In the genomic region with DNA sequence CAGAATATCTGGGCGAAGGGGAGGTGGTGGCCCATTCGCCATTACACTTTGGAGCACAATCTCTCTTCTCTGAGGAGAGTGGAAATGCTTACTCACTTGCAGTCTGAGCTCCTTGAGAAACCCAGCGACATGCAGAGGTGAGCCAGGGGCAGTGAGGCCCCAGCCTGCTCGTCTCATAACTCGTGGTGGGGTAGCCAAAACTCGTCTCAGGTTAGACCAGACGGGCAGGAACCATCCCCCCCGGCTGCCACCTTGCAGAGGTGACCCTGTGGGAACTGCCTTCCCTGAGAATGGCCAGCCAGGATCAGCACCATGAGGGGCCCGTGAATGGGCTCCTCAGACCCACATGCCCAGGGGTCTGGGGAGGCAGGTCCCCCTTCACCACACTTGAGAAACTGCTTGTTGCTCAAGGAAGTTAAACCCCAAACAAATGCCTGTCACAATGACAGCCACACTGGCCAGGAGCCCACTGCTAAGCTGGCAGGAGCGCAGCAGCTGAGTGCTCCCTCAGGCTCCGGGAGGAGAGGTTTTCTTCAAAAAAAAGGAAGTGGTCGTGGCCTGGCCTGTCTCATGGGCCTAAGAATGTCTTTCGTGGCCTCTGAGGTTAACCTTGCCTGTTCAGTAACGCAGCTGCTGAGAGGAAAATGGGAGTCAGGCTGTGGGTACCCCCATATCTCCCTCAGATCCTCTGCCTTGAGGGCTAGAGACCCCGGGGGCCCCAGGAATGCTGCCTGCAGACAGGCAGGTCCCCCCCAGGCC, we compare ENCODE assay signal across 8 cellular contexts. TPM values are rescaled to one million over a fixed set of nuclear protein-coding genes. Genes with fewer than 3 reads are reported as not detected.
DNase-seq lines count a peak whose midpoint lies in the region; ATAC-seq, FAIRE-seq and TF ChIP-seq lines count a peak whose summit lies in the region.

No MANE protein-coding gene starts in this region.

- H3K27me3 ChIP-seq in astrocyte (ENCODE audit: insufficient read depth, low read length) = no peaks in the 10 kb centered on the region
- H3K27me3 ChIP-seq in mesendoderm (ENCODE audit: insufficient read depth, low read length, poor library complexity) = no peaks in the 10 kb centered on the region

- H3K27me3 Mint-ChIP-seq in astrocyte (ENCODE audit: low read depth, unreplicated experiment) = peaks cover 12% of the 10 kb centered on the region

- no peak for FAIRE-seq in astrocyte (lab: Jason Lieb, UNC)

- H3K79me1 ChIP-seq in mesendoderm (ENCODE audit: low read length) = no peaks in the 10 kb centered on the region

- H3K4ac ChIP-seq in mesendoderm (ENCODE audit: low read depth, low read length) = no peak overlapping the region

- DNase-seq in GM10248 (ENCODE audit: extremely low spot score) = peak; percentile 62
- peak; percentile 57 for DNase-seq in astrocyte (ENCODE audit: low read depth)
- DNase-seq in lower leg skin (ENCODE audit: low spot score in 2 of 2) = peak; percentile 59 to 90
- no peak for DNase-seq in mesendoderm
- no peak for DNase-seq in GOT3 (lab: John Stamatoyannopoulos, UW)
- DNase-seq in NCI-H1436 (lab: John Stamatoyannopoulos, UW) = no peak
- DNase-seq in HuH-7.5 (ENCODE audit: low spot score) = no peak

- H3K18ac ChIP-seq in mesendoderm (ENCODE audit: low read length) = no peak overlapping the region

- H3K36me3 ChIP-seq in astrocyte (ENCODE audit: insufficient read depth, low read length) = no peaks in the 10 kb centered on the region
- H3K36me3 ChIP-seq in mesendoderm (ENCODE audit: control insufficient read depth, insufficient read depth, low read length) = no peaks in the 10 kb centered on the region

- no peak overlapping the region for H3K23ac ChIP-seq in mesendoderm (ENCODE audit: low read length)

- H3K27ac Mint-ChIP-seq in astrocyte (ENCODE audit: unreplicated experiment) = peak overlapping the region; percentile 86

- no peak overlapping the region for H4K5ac ChIP-seq in mesendoderm (ENCODE audit: low read length)

- H3K27ac ChIP-seq in astrocyte (ENCODE audit: low read depth, low read length) (no peak overlapping the region), mesendoderm (ENCODE audit: low read depth, low read length) (no peak overlapping the region)

- no peak overlapping the region for H2BK5ac ChIP-seq in mesendoderm (ENCODE audit: low read length)

- H3K4me1 ChIP-seq in astrocyte (ENCODE audit: insufficient read depth, low read length) (peaks cover 16% of the 10 kb centered on the region), mesendoderm (ENCODE audit: control insufficient read depth, low read depth, low read length) (peaks cover 3% of the 10 kb centered on the region)

- no peak for TF ChIP-seq POLR2A in lower leg skin (IDR thresholded peaks at IDR 0.05)

- no peaks in the 10 kb centered on the region for H3K9me3 Mint-ChIP-seq in astrocyte (ENCODE audit: unreplicated experiment)

- H2BK15ac ChIP-seq in mesendoderm (replicated peaks; ENCODE audit: low read depth) = no peak overlapping the region

- no peak overlapping the region for H4K8ac ChIP-seq in mesendoderm (ENCODE audit: low read depth, low read length)

- POLR2A ChIA-PET in GM10248 (lab: Yijun Ruan, JAX) = no interaction called here

- no peak for TF ChIP-seq CTCF in GM10248 (IDR thresholded peaks at IDR 0.05; ENCODE audit: control extremely low read depth, extremely low read depth, low read depth, missing control alignments)
- no peak for TF ChIP-seq CTCF in astrocyte (IDR thresholded peaks at IDR 0.05; ENCODE audit: insufficient read depth, low read depth, low read length)
- no peak for TF ChIP-seq CTCF in lower leg skin (IDR thresholded peaks at IDR 0.05)

- H3K56ac ChIP-seq in mesendoderm (ENCODE audit: low read length) = no peak overlapping the region

- H3K79me2 ChIP-seq in astrocyte (ENCODE audit: insufficient read depth, low read length) = no peaks in the 10 kb centered on the region
- no peaks in the 10 kb centered on the region for H3K79me2 ChIP-seq in mesendoderm (ENCODE audit: control insufficient read depth, insufficient read depth, low read length)

- intact Hi-C loops in lower leg skin (cut with DNase I; ENCODE audit: low total_unique reads) = no loop called here

- no peak overlapping the region for H2AK5ac ChIP-seq in mesendoderm (ENCODE audit: low read length)

- 41 to 51% methylated on average over 14 to 15 of the region's 15 CpGs for WGBS in lower leg skin, 2 donors
- no CpG with 5 or more reads among the region's 15 CpGs for WGBS in mesendoderm (ENCODE audit: extremely low coverage, insufficient coverage, low lambda C conversion rate)

- ATAC-seq in HG03460 (IDR thresholded peaks at IDR 0.05; ENCODE audit: unreplicated experiment) = peak; percentile 53

- H4K20me1 ChIP-seq in astrocyte (ENCODE audit: insufficient read depth, low read length) = no peaks in the 10 kb centered on the region

- H3K4me3 ChIP-seq in astrocyte (ENCODE audit: insufficient read depth, low read depth, low read length) (no peak overlapping the region), lower leg skin (ENCODE audit: low read depth, poor library complexity, severe bottlenecking) (no peak overlapping the region), mesendoderm (ENCODE audit: low read length) (no peak overlapping the region)

- no peak overlapping the region for H3K9ac ChIP-seq in astrocyte (ENCODE audit: low read length)
- no peak overlapping the region for H3K9ac ChIP-seq in mesendoderm (ENCODE audit: low read length)

- H3K4me3 Mint-ChIP-seq in astrocyte (ENCODE audit: unreplicated experiment) = no peak overlapping the region

- H3K36me3 Mint-ChIP-seq in astrocyte (ENCODE audit: low read depth, unreplicated experiment) = peaks cover 8% of the 10 kb centered on the region

- CTCF ChIA-PET in GM10248 (lab: Yijun Ruan, JAX) = interaction anchor here (1.4 to 4.6 kb wide), 3 partner anchors 13 to 55 kb away, joined by 4 to 18 read pairs (median 4); no protein-coding TSS in a partner anchor

- no peak overlapping the region for H2AFZ ChIP-seq in astrocyte (ENCODE audit: low read depth, low read length)

- no peaks in the 10 kb centered on the region for H3K9me3 ChIP-seq in astrocyte (ENCODE audit: insufficient read depth, low read depth, low read length)

- H3K4me2 ChIP-seq in astrocyte (ENCODE audit: low read length) (peak overlapping the region; percentile 32), mesendoderm (ENCODE audit: low read length) (no peak overlapping the region)

- no peak overlapping the region for H2BK120ac ChIP-seq in mesendoderm (ENCODE audit: low read depth, low read length)

- H3K4me1 Mint-ChIP-seq in astrocyte (ENCODE audit: low read depth, unreplicated experiment) = peaks cover 16% of the 10 kb centered on the region

RNA-seq across cellular contexts. Expression of gene ALDH2, which starts 9.2 kb away (rescaled TPM):
- 79.2 and 82.0 TPM in 2 replicates for total RNA-seq in astrocyte
- total RNA-seq in lower leg skin = 100 to 1,000 TPM; 151 to 179 (median 157) TPM
- polyA plus RNA-seq in mesendoderm (2013, experiment 1 of 2) = 9.7 TPM
- 9.5 TPM for polyA plus RNA-seq in mesendoderm (2013, experiment 2 of 2)

Comparison
In these comparisons a context has a peak if more than half of its experiments do, and no peak if none do; other contexts are left out.
1. DNase-seq: peak in GM10248 (single experiment), astrocyte (single experiment) and lower leg skin (2 of 2); none in mesendoderm (single experiment), GOT3 (single experiment), NCI-H1436 (single experiment) and HuH-7.5 (single experiment).